In genomic region chr2:212943351-212943750, GRCh38 we compare ENCODE assay signal across 23 cellular contexts.
"Had no signal": no experiment of that assay in that cellular context is flagged by ENCODE, and none has a peak within 500 bp of the region (broad histone marks: within the 10 kb centered on the region; RNA-seq: fewer than 3 reads in every experiment).

No MANE protein-coding gene starts in this region.

- H3K27me3 ChIP-seq: dorsolateral prefrontal cortex, heart left ventricle, right lobe of liver, spleen, stomach had no signal

- H3K4me1 ChIP-seq: spleen had no signal

- H3K27ac Mint-ChIP-seq: naive thymus-derived CD4-positive, alpha-beta T cell; nephron progenitor cell had no signal

- H3K36me3 ChIP-seq: heart left ventricle, prostate gland, right lobe of liver, spleen, stomach had no signal

- H3K4me3 Mint-ChIP-seq: naive thymus-derived CD4-positive, alpha-beta T cell; nephron progenitor cell had no signal

- H2AFZ ChIP-seq: parathyroid adenoma had no signal

- H3K79me2 ChIP-seq: parathyroid adenoma had no signal

- H3K36me3 Mint-ChIP-seq: naive thymus-derived CD4-positive, alpha-beta T cell had no signal

- ATAC-seq: esophagus mucosa; heart left ventricle; left colon; left ventricle myocardium superior; naive thymus-derived CD4-positive, alpha-beta T cell; right lobe of liver had no signal

- DNase-seq: cortex of kidney; dorsolateral prefrontal cortex; effector memory CD4-positive, alpha-beta T cell; foreskin melanocyte; heart left ventricle; hippocampal formation; left colon; left ventricle myocardium superior; naive thymus-derived CD4-positive, alpha-beta T cell; nephron progenitor cell; retina; right lobe of liver; spleen; stimulated activated CD4-positive, alpha-beta T cell treated with anti-CD3 and anti-CD28 coated beads, Interleukin-2, amount 100 ng/mL, for 24 hours; stimulated activated CD4-positive, alpha-beta T cell treated with anti-CD3 and anti-CD28 coated beads, Interleukin-4, amount 100 ng/mL, for 4 hours; stimulated activated naive CD4-positive, alpha-beta T cell; stomach; substantia nigra; trophoblast cell had no signal

- H3K27ac ChIP-seq: dorsolateral prefrontal cortex, heart left ventricle, parathyroid adenoma, prostate gland, right lobe of liver, spleen, stomach had no signal

- H3K9me3 ChIP-seq: heart left ventricle, prostate gland, right lobe of liver, spleen, stomach had no signal

- H3K9me3 Mint-ChIP-seq: nephron progenitor cell had no signal

- H3K4me3 ChIP-seq: dorsolateral prefrontal cortex, heart left ventricle, lung, prostate gland, right lobe of liver, spleen, stomach had no signal

- H3K4me1 Mint-ChIP-seq: naive thymus-derived CD4-positive, alpha-beta T cell had no signal

- H3K9ac ChIP-seq: parathyroid adenoma had no signal
